In the genomic region with DNA sequence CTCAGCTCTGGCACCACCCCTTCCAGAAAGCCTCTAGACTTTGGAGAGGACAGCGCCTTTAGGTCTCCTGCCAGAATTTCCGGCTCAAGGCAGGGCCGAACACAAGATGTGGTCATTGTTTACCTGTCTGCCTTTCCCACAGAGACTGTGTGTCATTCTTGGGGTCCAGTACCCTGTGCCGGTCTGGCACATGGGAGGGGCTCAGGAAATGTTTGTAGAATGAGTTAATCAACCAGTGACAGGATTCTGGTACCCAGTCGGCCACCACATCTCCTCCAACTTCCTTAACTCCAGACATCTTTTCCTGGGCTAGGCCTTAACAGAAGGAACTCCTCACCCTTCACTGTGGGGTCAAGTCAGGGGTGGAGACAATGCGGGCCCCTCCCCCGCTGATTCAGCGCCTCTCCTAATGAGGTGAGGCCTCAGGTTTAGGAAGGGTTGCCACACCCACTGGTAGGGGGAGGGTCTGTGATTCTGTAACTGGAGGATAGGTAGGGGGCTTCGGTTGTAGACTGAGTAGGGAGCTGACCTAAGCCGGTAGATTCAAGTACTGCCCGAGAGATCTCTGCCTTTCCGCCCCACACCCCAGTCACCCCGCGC, we compare ENCODE assay signal across 8 cellular contexts. TPM values are rescaled to one million over a fixed set of nuclear protein-coding genes. Genes with fewer than 3 reads are reported as not detected.
DNase-seq lines count a peak whose midpoint lies in the region; ATAC-seq lines count a peak whose summit lies in the region.

No MANE protein-coding gene starts in this region.

- POLR2A ChIA-PET in activated naive CD8-positive, alpha-beta T cell treated with anti-CD3 and anti-CD28 coated beads, Interleukin-2, amount 10 ng/mL, durations not matched to agents 7 days and 5 days (lab: Charles Lee) = interaction anchor here (0.6 to 2.1 kb wide), 8 partner anchors 9 to 212 kb away, joined by 3 to 14 read pairs (median 4); a partner anchor contains a TSS

- peak overlapping the region; percentile 91 for H3K27ac Mint-ChIP-seq in activated naive CD8-positive, alpha-beta T cell treated with anti-CD3 and anti-CD28 coated beads, Interleukin-2, amount 10 ng/mL, durations not matched to agents 7 days and 5 days

- H3K36me3 ChIP-seq in iPS DF 6.9 (ENCODE audit: control insufficient read depth, insufficient read depth, low read length) = 0 out of 2 replicates have a peak, but pooled peaks cover 2% of the 10 kb centered on the region

- H3K4me1 ChIP-seq in iPS DF 6.9 (ENCODE audit: control insufficient read depth, insufficient read depth, low read length) = peaks cover 28% of the 10 kb centered on the region

- WGBS in iPS DF 6.9 (ENCODE audit: insufficient coverage, insufficient read length) = no CpG with 5 or more reads among the region's 14 CpGs

- H3K4me3 Mint-ChIP-seq in activated naive CD8-positive, alpha-beta T cell treated with anti-CD3 and anti-CD28 coated beads, Interleukin-2, amount 10 ng/mL, durations not matched to agents 7 days and 5 days = peak overlapping the region; percentile 90

- peak; percentile 5 for ATAC-seq in GM21528 (IDR thresholded peaks at IDR 0.05; ENCODE audit: low FRiP score, unreplicated experiment)
- peak; percentile 10 for ATAC-seq in activated naive CD8-positive, alpha-beta T cell treated with anti-CD3 and anti-CD28 coated beads, Interleukin-2, amount 10 ng/mL, durations not matched to agents 7 days and 5 days (ENCODE audit: low read depth)

- no peaks in the 10 kb centered on the region for H3K36me3 Mint-ChIP-seq in activated naive CD8-positive, alpha-beta T cell treated with anti-CD3 and anti-CD28 coated beads, Interleukin-2, amount 10 ng/mL, durations not matched to agents 7 days and 5 days

- no peaks in the 10 kb centered on the region for H3K9me3 Mint-ChIP-seq in activated naive CD8-positive, alpha-beta T cell treated with anti-CD3 and anti-CD28 coated beads, Interleukin-2, amount 10 ng/mL, durations not matched to agents 7 days and 5 days

- H3K4me3 ChIP-seq in iPS DF 6.9 (ENCODE audit: low read length) (peak overlapping the region; percentile 43; the same call in 1 of the 2 replicates), skin epidermis (peak overlapping the region; percentile 39 to 73 (median 55))

- no peaks in the 10 kb centered on the region for H3K27me3 ChIP-seq in iPS DF 6.9 (ENCODE audit: control insufficient read depth, insufficient read depth, low read length)

- peaks cover 15% of the 10 kb centered on the region for H3K4me1 Mint-ChIP-seq in activated naive CD8-positive, alpha-beta T cell treated with anti-CD3 and anti-CD28 coated beads, Interleukin-2, amount 10 ng/mL, durations not matched to agents 7 days and 5 days

- H3K27me3 Mint-ChIP-seq in activated naive CD8-positive, alpha-beta T cell treated with anti-CD3 and anti-CD28 coated beads, Interleukin-2, amount 10 ng/mL, durations not matched to agents 7 days and 5 days = peaks cover 4% of the 10 kb centered on the region

- peak overlapping the region; percentile 50 for H3K27ac ChIP-seq in iPS DF 6.9 (ENCODE audit: low read length)
- H3K27ac ChIP-seq in skin epidermis = peak overlapping the region; percentile 83 to 98 (median 94)

- H3K9me3 ChIP-seq in iPS DF 6.9 (ENCODE audit: control insufficient read depth, insufficient read depth, low read length) = no peaks in the 10 kb centered on the region

- in situ Hi-C loops in Caki2 (cut with HindIII; ENCODE audit: low pct_unique_long_range_greater_than_20kb, low sequenced_read_pairs) = no loop called here

- DNase-seq in Caki2 (ENCODE audit: low read depth) (peak; percentile 94), M059J (ENCODE audit: low read depth) (peak; percentile 99), iPS DF 6.9 (ENCODE audit: low read depth, low spot score) (peak; percentile 85), cortex of kidney (lab: John Stamatoyannopoulos, UW) (no peak), NCI-H2107 treated with DMSO at 0.1 percent for 48 hours (lab: John Stamatoyannopoulos, UW; ENCODE audit: unreplicated experiment) (no peak)
- no peak for DNase-seq in activated naive CD8-positive, alpha-beta T cell treated with anti-CD3 and anti-CD28 coated beads, Interleukin-2, amount 10 ng/mL, durations not matched to agents 7 days and 5 days

RNA-seq across cellular contexts. Expression of a gene that starts 29.3 kb away (rescaled TPM):
- 27.3 and 41.1 TPM in 2 replicates for total RNA-seq in Caki2 (2014; rRNA removed; shearing (Covaris generic); ENCODE audit: low replicate concordance)
- total RNA-seq in M059J (2014; rRNA removed; shearing (Covaris generic)) = 4.9 and 5.4 TPM in 2 replicates
- total RNA-seq in activated naive CD8-positive, alpha-beta T cell treated with anti-CD3 and anti-CD28 coated beads, Interleukin-2, amount 10 ng/mL, durations not matched to agents 7 days and 5 days = not detected

Comparison
In these comparisons a context has a peak if more than half of its experiments do, and no peak if none do; other contexts are left out.
1. DNase-seq: peak in Caki2 (single experiment), M059J (single experiment) and iPS DF 6.9 (single experiment); none in activated naive CD8-positive, alpha-beta T cell treated with anti-CD3 and anti-CD28 coated beads, Interleukin-2, amount 10 ng/mL, durations not matched to agents 7 days and 5 days (single experiment), cortex of kidney (single experiment) and NCI-H2107 treated with DMSO at 0.1 percent for 48 hours (single experiment).